ENCODE assay signal across 8 cellular contexts in genomic region chr6:26199773-26200728, GRCh38.
DNase-seq lines count a peak whose midpoint lies in the region; ATAC-seq and TF ChIP-seq lines count a peak whose summit lies in the region.

No MANE protein-coding gene starts in this region.

- H3K27me3 ChIP-seq in cardiac muscle cell = no peaks in the 10 kb centered on the region
- no peaks in the 10 kb centered on the region for H3K27me3 ChIP-seq in neuronal stem cell (ENCODE audit: control insufficient read depth in 3 of 3, insufficient read depth in 3 of 3, low read depth in 1 of 3, low read length in 3 of 3)

- no peak overlapping the region for H2AK5ac ChIP-seq in neuronal stem cell (ENCODE audit: low read depth, low read length)

- ATAC-seq in GM19467 (IDR thresholded peaks at IDR 0.05; ENCODE audit: unreplicated experiment) = no peak

- peak overlapping the region; percentile 99 for H3K23ac ChIP-seq in neuronal stem cell (ENCODE audit: low read depth, low read length, poor library complexity)

- CTCF ChIA-PET in RWPE1 (lab: Yijun Ruan, JAX) = interaction anchor here (0.6 kb wide), 1 partner anchor 11 kb away, joined by 3 read pairs; a partner anchor contains a TSS

- H3K27ac ChIP-seq in cardiac muscle cell = peak overlapping the region; percentile 90
- peak overlapping the region; percentile 97 for H3K27ac ChIP-seq in RWPE1
- H3K27ac ChIP-seq in neuronal stem cell (replicated peaks; ENCODE audit: low read length) = peak overlapping the region; percentile 90

- no peak overlapping the region for H4K8ac ChIP-seq in neuronal stem cell (ENCODE audit: low read depth, low read length)

- H3K4me1 ChIP-seq in cardiac muscle cell (ENCODE audit: low read depth) = peaks cover 13% of the 10 kb centered on the region
- peaks cover 5% of the 10 kb centered on the region in 2 donors for H3K4me1 ChIP-seq in neuronal stem cell (ENCODE audit: control insufficient read depth in 2 of 2, insufficient read depth in 1 of 2, low read depth in 1 of 2, low read length in 2 of 2)

- H4K91ac ChIP-seq in neuronal stem cell (ENCODE audit: low read depth, low read length, poor library complexity) = no peak overlapping the region

- peak overlapping the region; percentile 66 for H3K4me2 ChIP-seq in neuronal stem cell (ENCODE audit: insufficient read depth, low read length, poor library complexity, severe bottlenecking)

- H2AFZ ChIP-seq in neuronal stem cell (ENCODE audit: low read length) = peak overlapping the region; percentile 54

- peak overlapping the region; percentile 76 for H2BK12ac ChIP-seq in neuronal stem cell (ENCODE audit: low read length)

- H2BK120ac ChIP-seq in neuronal stem cell (ENCODE audit: low read depth, low read length) = no peak overlapping the region

- no peaks in the 10 kb centered on the region for H3K79me1 ChIP-seq in neuronal stem cell (ENCODE audit: low read depth, low read length)

- H3K4me3 ChIP-seq in cardiac muscle cell (peak overlapping the region; percentile 75), epithelial cell of esophagus (ENCODE audit: low read length) (peak overlapping the region; percentile 82), neuronal stem cell (ENCODE audit: low read length in 2 of 2) (peak overlapping the region; percentile 90 to 94)

- no peaks in the 10 kb centered on the region for H3K36me3 ChIP-seq in cardiac muscle cell
- no peaks in the 10 kb centered on the region for H3K36me3 ChIP-seq in neuronal stem cell (replicated peaks in 1 of 2; ENCODE audit: control insufficient read depth in 2 of 2, insufficient read depth in 2 of 2, low read length in 2 of 2)

- no peak for TF ChIP-seq CTCF in cardiac muscle cell (IDR thresholded peaks at IDR 0.05; ENCODE audit: low read depth, low read length)
- no peak for TF ChIP-seq CTCF in RWPE1 (conservative IDR thresholded peaks at IDR 0.05; ENCODE audit: low read depth)
- TF ChIP-seq CTCF in epithelial cell of esophagus (IDR thresholded peaks at IDR 0.05; ENCODE audit: insufficient read depth, low read depth, low read length, missing control alignments) = no peak

- peak overlapping the region; percentile 40 for H2BK5ac ChIP-seq in neuronal stem cell (ENCODE audit: low read length)

- POLR2A ChIA-PET in RWPE1 (lab: Yijun Ruan, JAX; ENCODE audit: low non-redundant PET) = interaction anchor here (0.6 to 3.3 kb wide), 6 partner anchors 11 to 84 kb away, joined by 3 to 23 read pairs (median 6); a partner anchor contains a TSS

- H3K18ac ChIP-seq in neuronal stem cell (ENCODE audit: low read length) = peak overlapping the region; percentile 92

- DNase-seq in cardiac muscle cell (ENCODE audit: low read depth in 1 of 2, low spot score in 1 of 2) (peak in 1 of 2 donors; percentile 62), cardiac septum (ENCODE audit: low spot score) (no peak), RWPE1 (ENCODE audit: low spot score) (no peak), epithelial cell of esophagus (ENCODE audit: low read depth) (peak; percentile 36), neuronal stem cell (ENCODE audit: low spot score) (no peak), globus pallidus (ENCODE audit: low spot score) (no peak), NCI-H2107 treated with DMSO at 0.1 percent for 48 hours (lab: John Stamatoyannopoulos, UW; ENCODE audit: unreplicated experiment) (no peak)

- no peak overlapping the region for H2BK15ac ChIP-seq in neuronal stem cell (ENCODE audit: low read length)

- intact Hi-C loops in cardiac septum (cut with DNase I) = no loop called here

- WGBS in neuronal stem cell (ENCODE audit: extremely low coverage in 2 of 2, insufficient read length in 2 of 2, insufficient replicate concordance in 1 of 2), 2 donors = no CpG with 5 or more reads among the region's 20 CpGs

- peak overlapping the region; percentile 84 for H3K9ac ChIP-seq in neuronal stem cell (ENCODE audit: low read depth, low read length, poor library complexity)

- H3K4ac ChIP-seq in neuronal stem cell (ENCODE audit: low read length) = no peak overlapping the region

- no peaks in the 10 kb centered on the region for H3K9me3 ChIP-seq in cardiac muscle cell (ENCODE audit: low read depth)
- no peaks in the 10 kb centered on the region for H3K9me3 ChIP-seq in neuronal stem cell (replicated peaks in 1 of 2; ENCODE audit: control insufficient read depth in 2 of 2, insufficient read depth in 1 of 2, low read depth in 1 of 2, low read length in 2 of 2)

- H3K14ac ChIP-seq in neuronal stem cell (ENCODE audit: low read length) = peak overlapping the region; percentile 47
